In genomic region chr5:95241635-95242034, GRCh38 we compare ENCODE assay signal across 11 cellular contexts. TPM values are rescaled to one million over a fixed set of nuclear protein-coding genes. Genes with fewer than 3 reads are reported as not detected.
DNase-seq lines count a peak whose midpoint lies in the region; ATAC-seq, FAIRE-seq and TF ChIP-seq lines count a peak whose summit lies in the region.
"Had no signal": no experiment of that assay in that cellular context is flagged by ENCODE, and none has a peak within 500 bp of the region (broad histone marks: within the 10 kb centered on the region; RNA-seq: fewer than 3 reads in every experiment).

No MANE protein-coding gene starts in this region.

- H3K27me3 ChIP-seq in neuronal stem cell (ENCODE audit: control insufficient read depth in 3 of 3, insufficient read depth in 3 of 3, low read depth in 1 of 3, low read length in 3 of 3): peaks cover 0 to 5% (median 0%) of the 10 kb centered on the region in 3 experiments

- H3K27ac ChIP-seq in neuronal stem cell (replicated peaks; ENCODE audit: low read length): no peak overlapping the region

- no peak overlapping the region for H2BK15ac ChIP-seq in neuronal stem cell (ENCODE audit: low read length)

- DNase-seq in RPMI8226: peak; percentile 17
- no peak for DNase-seq in hippocampal formation (lab: John Stamatoyannopoulos, UW)
- DNase-seq in H54 (ENCODE audit: insufficient read length, low spot score): no peak
- DNase-seq in neuronal stem cell (ENCODE audit: low spot score): no peak
- DNase-seq in D721Med (ENCODE audit: insufficient read length, low spot score): no peak
- DNase-seq: natural killer cell, substantia nigra had no signal

- ATAC-seq in GM18868 (IDR thresholded peaks at IDR 0.05; ENCODE audit: unreplicated experiment): peak; percentile 99
- peak; percentile 99 for ATAC-seq in GM21515 (IDR thresholded peaks at IDR 0.05; ENCODE audit: unreplicated experiment)
- peak; percentile 99 for ATAC-seq in HG03103 (IDR thresholded peaks at IDR 0.05; ENCODE audit: low read depth, unreplicated experiment)
- ATAC-seq: GM23338, natural killer cell had no signal

- no peak overlapping the region for H3K18ac ChIP-seq in neuronal stem cell (ENCODE audit: low read length)

- H3K36me3 ChIP-seq in neuronal stem cell (replicated peaks in 1 of 2; ENCODE audit: control insufficient read depth in 2 of 2, insufficient read depth in 2 of 2, low read length in 2 of 2): no peaks in the 10 kb centered on the region

- no peak overlapping the region for H2BK120ac ChIP-seq in neuronal stem cell (ENCODE audit: low read depth, low read length)

- no peak overlapping the region for H3K4me3 ChIP-seq in neuronal stem cell (ENCODE audit: low read length in 2 of 2)
- H3K4me3 ChIP-seq: GM23338 had no signal

- H2AFZ ChIP-seq in neuronal stem cell (ENCODE audit: low read length): no peak overlapping the region
- H2AFZ ChIP-seq: GM23338 had no signal

- no peak overlapping the region for H2AK5ac ChIP-seq in neuronal stem cell (ENCODE audit: low read depth, low read length)

- no peak overlapping the region for H3K14ac ChIP-seq in neuronal stem cell (ENCODE audit: low read length)

- no peak overlapping the region for H2BK5ac ChIP-seq in neuronal stem cell (ENCODE audit: low read length)

- no peaks in the 10 kb centered on the region for H3K4me1 ChIP-seq in neuronal stem cell (ENCODE audit: control insufficient read depth in 2 of 2, insufficient read depth in 1 of 2, low read depth in 1 of 2, low read length in 2 of 2)

- FAIRE-seq in H54 (lab: Jason Lieb, UNC) (no peak), D721Med (lab: Jason Lieb, UNC) (no peak)

- no peak overlapping the region for H4K91ac ChIP-seq in neuronal stem cell (ENCODE audit: low read depth, low read length, poor library complexity)

- H3K9me3 ChIP-seq in neuronal stem cell (replicated peaks in 1 of 2; ENCODE audit: control insufficient read depth in 2 of 2, insufficient read depth in 1 of 2, low read depth in 1 of 2, low read length in 2 of 2): no peaks in the 10 kb centered on the region

- no CpG with 5 or more reads among the region's 3 CpGs for WGBS in neuronal stem cell (ENCODE audit: extremely low coverage in 2 of 2, insufficient read length in 2 of 2, insufficient replicate concordance in 1 of 2), 2 donors

- no peak overlapping the region for H3K23ac ChIP-seq in neuronal stem cell (ENCODE audit: low read depth, low read length, poor library complexity)

- no peak for TF ChIP-seq POLR2A in H54 (IDR thresholded peaks at IDR 0.05; ENCODE audit: low read depth, low read length)

- no peak overlapping the region for H4K8ac ChIP-seq in neuronal stem cell (ENCODE audit: low read depth, low read length)

- H3K79me1 ChIP-seq in neuronal stem cell (ENCODE audit: low read depth, low read length): no peaks in the 10 kb centered on the region

- no peak for TF ChIP-seq CTCF in D721Med (IDR thresholded peaks at IDR 0.05; ENCODE audit: insufficient read depth, missing control alignments)

- H3K9ac ChIP-seq in neuronal stem cell (ENCODE audit: low read depth, low read length, poor library complexity): no peak overlapping the region

- no peak overlapping the region for H3K4ac ChIP-seq in neuronal stem cell (ENCODE audit: low read length)

- no peak overlapping the region for H3K4me2 ChIP-seq in neuronal stem cell (ENCODE audit: insufficient read depth, low read length, poor library complexity, severe bottlenecking)
- H3K4me2 ChIP-seq: GM23338 had no signal

- no peak overlapping the region for H2BK12ac ChIP-seq in neuronal stem cell (ENCODE audit: low read length)

RNA-seq across cellular contexts. Expression of gene MCTP1, which starts 43.3 kb away (rescaled TPM):
- 1.2 TPM for polyA plus RNA-seq in neuronal stem cell (2013, experiment 1 of 2)
- polyA plus RNA-seq in neuronal stem cell (2013, experiment 2 of 2): 1.3 TPM
